Comparison of ENCODE assay signal across 1 cellular context in genomic region chr13:29567411-29567810, GRCh38.
TF ChIP-seq lines count a peak whose summit lies in the region.

No MANE protein-coding gene starts in this region.

TF ChIP-seq in GM23338, 12 proteins besides CTCF, POLR2A, EP300 and RAD21 (continued from another document):
- TF ChIP-seq ZNF462 (CRISPR knock-in tag; IDR thresholded peaks at IDR 0.05): no peak
- TF ChIP-seq ETS1 (IDR thresholded peaks at IDR 0.05): no peak
